10 cellular contexts compared by ENCODE assay signal in genomic region chrX:120000490-120001246, GRCh38.
DNase-seq lines count a peak whose midpoint lies in the region; ATAC-seq and TF ChIP-seq lines count a peak whose summit lies in the region.
"Had no signal": no experiment of that assay in that cellular context is flagged by ENCODE, and none has a peak within 500 bp of the region (broad histone marks: within the 10 kb centered on the region; RNA-seq: fewer than 3 reads in every experiment).

No MANE protein-coding gene starts in this region.

- H3K4me3 ChIP-seq in RWPE2 (ENCODE audit: severe bottlenecking) (no peak overlapping the region), fibroblast of mammary gland (ENCODE audit: control insufficient read depth, low read depth, low read length) (no peak overlapping the region)
- H3K4me3 ChIP-seq: transverse colon had no signal

- DNase-seq in activated CD4-positive, alpha-beta T cell treated with anti-CD3 and anti-CD28 coated beads, Interleukin-2, amount 50 U/mL, for 48 hours = peak; percentile 8 to 19
- DNase-seq in activated CD4-positive, alpha-beta T cell treated with anti-CD3 and anti-CD28 coated beads, Interleukin-2, amount 50 U/mL, for 1 hour = no peak
- no peak for DNase-seq in RWPE2 (ENCODE audit: low spot score)
- DNase-seq in fibroblast of mammary gland (ENCODE audit: low read depth) = peak; percentile 14
- peak; percentile 31 for DNase-seq in stimulated activated CD8-positive, alpha-beta memory T cell treated with anti-CD3 and anti-CD28 coated beads, Interleukin-4, amount 100 ng/mL, for 48 hours
- DNase-seq in germinal center (ENCODE audit: low spot score) = no peak
- DNase-seq in GM10266 (ENCODE audit: extremely low spot score) = no peak
- DNase-seq: SHP77, transverse colon had no signal

- no peaks in the 10 kb centered on the region for H3K9me3 ChIP-seq in RWPE2 (ENCODE audit: severe bottlenecking)
- H3K9me3 ChIP-seq: transverse colon had no signal

- H3K36me3 ChIP-seq in RWPE2 (ENCODE audit: low read depth) = no peaks in the 10 kb centered on the region
- H3K36me3 ChIP-seq: transverse colon had no signal

- no peak overlapping the region for H3K27ac ChIP-seq in RWPE2 (ENCODE audit: poor library complexity, severe bottlenecking)
- H3K27ac ChIP-seq: transverse colon had no signal

- TF ChIP-seq CTCF in RWPE2 (IDR thresholded peaks at IDR 0.05; ENCODE audit: poor library complexity, severe bottlenecking) (no peak), fibroblast of mammary gland (conservative IDR thresholded peaks at IDR 0.05; ENCODE audit: control insufficient read depth, insufficient read depth, low read depth, low read length) (no peak), GM10266 (IDR thresholded peaks at IDR 0.05; ENCODE audit: control insufficient read depth, insufficient read depth, low read depth, missing control alignments) (no peak)

- peaks cover 63% of the 10 kb centered on the region for H3K27me3 ChIP-seq in RWPE2 (ENCODE audit: insufficient read depth, poor library complexity, severe bottlenecking)

- ATAC-seq in RWPE2 (ENCODE audit: low read depth) (peak; percentile 81), GM21423 (IDR thresholded peaks at IDR 0.05; ENCODE audit: unreplicated experiment) (no peak)

- no peaks in the 10 kb centered on the region for H3K4me1 ChIP-seq in RWPE2 (ENCODE audit: insufficient read depth, poor library complexity, severe bottlenecking)

Comparison
In these comparisons a context has a peak if more than half of its experiments do, and no peak if none do; other contexts are left out.
1. DNase-seq: peak in activated CD4-positive, alpha-beta T cell treated with anti-CD3 and anti-CD28 coated beads, Interleukin-2, amount 50 U/mL, for 48 hours (2 of 2), fibroblast of mammary gland (single experiment) and stimulated activated CD8-positive, alpha-beta memory T cell treated with anti-CD3 and anti-CD28 coated beads, Interleukin-4, amount 100 ng/mL, for 48 hours (single experiment); none in activated CD4-positive, alpha-beta T cell treated with anti-CD3 and anti-CD28 coated beads, Interleukin-2, amount 50 U/mL, for 1 hour (single experiment), RWPE2 (single experiment), germinal center (single experiment) and GM10266 (single experiment).